Comparison of ENCODE assay signal across 14 cellular contexts in the genomic region with DNA sequence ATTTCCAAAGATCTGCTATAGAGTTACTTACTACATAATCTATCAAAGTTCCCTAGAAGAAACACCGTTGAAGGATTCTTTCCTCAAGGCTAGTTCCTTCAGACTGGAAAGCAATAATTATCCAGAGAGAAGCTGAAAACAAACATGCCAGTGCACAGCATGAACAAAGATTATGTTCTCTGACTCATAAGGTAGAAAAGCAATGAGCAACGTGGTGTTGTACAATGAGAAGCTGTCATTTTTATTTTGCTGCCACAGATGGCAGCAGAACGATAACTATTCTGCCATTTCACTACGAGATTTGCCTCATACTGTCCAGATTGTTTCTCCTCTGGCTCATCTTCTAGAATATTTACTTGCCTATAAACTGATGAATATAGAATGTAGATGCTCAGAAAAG. TPM values are rescaled to one million over a fixed set of nuclear protein-coding genes. Genes with fewer than 3 reads are reported as not detected.
DNase-seq lines count a peak whose midpoint lies in the region; ATAC-seq, FAIRE-seq and TF ChIP-seq lines count a peak whose summit lies in the region.
"Had no signal": no experiment of that assay in that cellular context is flagged by ENCODE, and none has a peak within 500 bp of the region (broad histone marks: within the 10 kb centered on the region; RNA-seq: fewer than 3 reads in every experiment).

No MANE protein-coding gene starts in this region.

- H3K27me3 ChIP-seq in aorta (ENCODE audit: control insufficient read depth in 1 of 2, insufficient read depth in 2 of 2, low read length in 1 of 2) = no peaks in the 10 kb centered on the region
- H3K27me3 ChIP-seq: stomach had no signal

- FAIRE-seq in H54 (lab: Jason Lieb, UNC) = peak; percentile 99
- FAIRE-seq: H1 had no signal

- no peaks in the 10 kb centered on the region for H3K36me3 ChIP-seq in aorta (ENCODE audit: control insufficient read depth in 1 of 2, insufficient read depth in 2 of 2, low read length in 1 of 2)

- H3K27ac ChIP-seq in RWPE1 = no peak overlapping the region
- H3K27ac ChIP-seq in aorta (ENCODE audit: low read depth in 1 of 2, low read length in 2 of 2) = no peak overlapping the region
- H3K27ac ChIP-seq: epithelial cell of prostate, stomach had no signal

- H3K4me1 ChIP-seq in aorta (ENCODE audit: control insufficient read depth in 1 of 2, insufficient read depth in 2 of 2, low read length in 2 of 2) = no peaks in the 10 kb centered on the region

- ATAC-seq in HG03457 (IDR thresholded peaks at IDR 0.05; ENCODE audit: unreplicated experiment) (no peak), aorta (ENCODE audit: low FRiP score) (no peak), GM21528 (IDR thresholded peaks at IDR 0.05; ENCODE audit: low FRiP score, unreplicated experiment) (no peak), HG02678 (IDR thresholded peaks at IDR 0.05; ENCODE audit: unreplicated experiment) (no peak)

- H3K9me3 ChIP-seq in aorta (ENCODE audit: control insufficient read depth, low read length) = no peaks in the 10 kb centered on the region
- H3K9me3 ChIP-seq: stomach had no signal

- no peak; the same call in 1 of the 2 replicates for TF ChIP-seq CTCF in RWPE1 (conservative IDR thresholded peaks at IDR 0.05; ENCODE audit: low read depth)
- TF ChIP-seq CTCF in fibroblast of pulmonary artery (IDR thresholded peaks at IDR 0.05; ENCODE audit: low read length, missing control alignments) = peak; percentile 21

- POLR2A ChIA-PET in RWPE1 (lab: Yijun Ruan, JAX; ENCODE audit: low non-redundant PET) = interaction anchor here (1.4 kb wide), 1 partner anchor 11 kb away, joined by 3 read pairs; no protein-coding TSS in a partner anchor

- TF ChIP-seq POLR2A in H54 (IDR thresholded peaks at IDR 0.05; ENCODE audit: low read depth, low read length) = no peak

- intact Hi-C loops in aorta (cut with DNase I) = no loop called here

- 39 to 44% methylated on average over 4 of the region's 4 CpGs for WGBS in aorta, 2 donors

- CTCF ChIA-PET in RWPE1 (lab: Yijun Ruan, JAX) = interaction anchor here (1.0 to 1.1 kb wide), 2 partner anchors 15 to 350 kb away, joined by 3 to 5 read pairs; no protein-coding TSS in a partner anchor

- no peak overlapping the region for H3K4me3 ChIP-seq in fibroblast of pulmonary artery (replicated peaks; ENCODE audit: low read depth, low read length)
- no peak overlapping the region for H3K4me3 ChIP-seq in aorta (ENCODE audit: low read length in 2 of 2)
- H3K4me3 ChIP-seq: stomach had no signal

- DNase-seq in A172 (ENCODE audit: low spot score) (peak; percentile 65), H54 (ENCODE audit: insufficient read length, low spot score) (peak; percentile 19), RWPE1 (ENCODE audit: low spot score) (peak; percentile 64), fibroblast of pulmonary artery (ENCODE audit: low read depth) (peak; percentile 70), aorta (no peak)
- DNase-seq: activated CD4-positive, CD25-positive, alpha-beta regulatory T cell; CD4-positive, alpha-beta memory T cell; NCI-H510A treated with DMSO at 0.1 percent for 48 hours; stomach had no signal

RNA-seq across cellular contexts. Expression of a gene that starts 10.7 kb away (rescaled TPM):
- 20.9 and 24.3 TPM in 2 replicates for total RNA-seq in A172 (2014; rRNA removed; shearing (Covaris generic))
- total RNA-seq in aorta = 10 to 100 TPM; 14.3 to 19.0 TPM
- 10 to 100 TPM; 16.8 to 18.1 TPM for polyA plus RNA-seq in aorta

RNA-seq across cellular contexts. Expression of a gene that starts 11.9 kb away (rescaled TPM):
- 29.5 and 45.3 TPM in 2 replicates for total RNA-seq in A172 (2014; rRNA removed; shearing (Covaris generic))
- total RNA-seq in aorta = 10 to 100 TPM; 26.1 to 36.2 TPM
- polyA plus RNA-seq in aorta = 1 to 10 TPM; 2.1 to 5.3 TPM

Comparison
In these comparisons a context has a peak if more than half of its experiments do, and no peak if none do; other contexts are left out.
1. DNase-seq: peak in A172 (single experiment), H54 (single experiment), RWPE1 (single experiment) and fibroblast of pulmonary artery (single experiment); none in aorta (0 of 2).